ENCODE assay signal across 14 cellular contexts in genomic region chr22:33785283-33785991, GRCh38.
DNase-seq lines count a peak whose midpoint lies in the region; ATAC-seq, FAIRE-seq and TF ChIP-seq lines count a peak whose summit lies in the region.
"Had no signal": no experiment of that assay in that cellular context is flagged by ENCODE, and none has a peak within 500 bp of the region (broad histone marks: within the 10 kb centered on the region; RNA-seq: fewer than 3 reads in every experiment).

No MANE protein-coding gene starts in this region.

- no peak for TF ChIP-seq RAD21 in GM12878 (IDR thresholded peaks at IDR 0.05; ENCODE audit: insufficient read depth, low read depth, low read length)

- WGBS in GM12878 (ENCODE audit: insufficient coverage, insufficient replicate concordance, low lambda C conversion rate, missing lambda C conversion rate) = 45% methylated on average over 5 of the region's 5 CpGs

- no TSS peak for BruUV-seq in GM12878 (replicated peaks; lab: Mats Ljungman, UMichigan)

- H3K27ac ChIP-seq in BLaER1 treated with 17β-estradiol and CSF1 and Interleukin-3, amounts not matched to agents 10 nM and 100 nM = no peak overlapping the region; a peak in 1 of 22 replicates
- H3K27ac ChIP-seq in GM12878 (ENCODE audit: control insufficient read depth, insufficient read depth) = peak overlapping the region; percentile 43
- H3K27ac ChIP-seq: neutrophil had no signal

- RAD21 ChIA-PET in GM12878 (lab: Charles Lee; ENCODE audit: unreplicated experiment) = no interaction called here

- DNase-seq in GM12878 (ENCODE audit: low read depth, low spot score) = peak; percentile 24
- DNase-seq in mesothelial cell of epicardium (ENCODE audit: low spot score in 2 of 2, unreplicated experiment in 2 of 2) = no peak
- DNase-seq in NCI-H82 (lab: John Stamatoyannopoulos, UW) = no peak
- DNase-seq in GM20000 (ENCODE audit: low spot score) = no peak
- DNase-seq: DMS 273 treated with DMSO at 0.1 percent for 48 hours, endodermal cell, NCI-H510A, substantia nigra had no signal

- H3K4me2 ChIP-seq in BLaER1 treated with 17β-estradiol and CSF1 and Interleukin-3, amounts not matched to agents 10 nM and 100 nM = peak overlapping the region in 7 of 11 experiments; percentile 10 to 59 (median 18); a peak in 10 of 22 replicates
- H3K4me2 ChIP-seq in GM12878 (ENCODE audit: control insufficient read depth, insufficient read depth) = peak overlapping the region; percentile 0

- H3K27me3 Mint-ChIP-seq in mesothelial cell of epicardium (ENCODE audit: low read depth) = no peaks in the 10 kb centered on the region

- intact Hi-C loops in GM12878 (cut with micrococcal nuclease; ENCODE audit: unreplicated experiment) = no loop called here

- H3K79me2 ChIP-seq in GM12878 (ENCODE audit: control insufficient read depth, insufficient read depth, low read length) = no peaks in the 10 kb centered on the region; the same call in none of the 2 replicates

- H3K4me1 ChIP-seq in BLaER1 treated with 17β-estradiol and CSF1 and Interleukin-3, amounts not matched to agents 10 nM and 100 nM = peaks cover 0 to 21% (median 14%) of the 10 kb centered on the region in 10 experiments; a peak in 15 of 20 replicates
- peaks cover 10% of the 10 kb centered on the region; the same call in 1 of the 2 replicates for H3K4me1 ChIP-seq in GM12878 (ENCODE audit: control insufficient read depth, insufficient read depth, low read length)

- H3K4me3 Mint-ChIP-seq in mesothelial cell of epicardium = no peak overlapping the region
- H3K4me3 Mint-ChIP-seq: endodermal cell had no signal

- peak overlapping the region; percentile 55 for H3K27ac Mint-ChIP-seq in mesothelial cell of epicardium
- H3K27ac Mint-ChIP-seq: endodermal cell had no signal

- no peak for FAIRE-seq in GM12878 (lab: Jason Lieb, UNC)
- FAIRE-seq: K562 had no signal

- in situ Hi-C loops in GM12878 (cut with MboI) = no loop called here

- CTCF ChIA-PET in GM12878 (lab: Yijun Ruan, JAX) = no interaction called here

- SMC1A ChIA-PET in GM12878 (lab: Charles Lee; ENCODE audit: uncharacterized antibody, unreplicated experiment) = no interaction called here

- H3K9me3 ChIP-seq in BLaER1 treated with 17β-estradiol and CSF1 and Interleukin-3, amounts not matched to agents 10 nM and 100 nM (replicated peaks in 1 of 11) = peaks cover 28 to 35% (median 31%) of the 10 kb centered on the region in 11 experiments
- H3K9me3 ChIP-seq in GM12878 (replicated peaks; ENCODE audit: control insufficient read depth, insufficient read depth, low read length) = peaks cover 15% of the 10 kb centered on the region; the same call in 2 of the 3 replicates
- H3K9me3 ChIP-seq: neutrophil had no signal

- H3K36me3 Mint-ChIP-seq in mesothelial cell of epicardium = peaks cover 15% of the 10 kb centered on the region

- ATAC-seq in HG02610 (IDR thresholded peaks at IDR 0.05; ENCODE audit: unreplicated experiment) (peak; percentile 33), GM12878 (peak; percentile 69), HG03280 (IDR thresholded peaks at IDR 0.05; ENCODE audit: unreplicated experiment) (no peak), GM21576 (IDR thresholded peaks at IDR 0.05; ENCODE audit: unreplicated experiment) (no peak)
- ATAC-seq: K562 had no signal

- peaks cover 15 to 27% (median 24%) of the 10 kb centered on the region in 11 experiments for H3K36me3 ChIP-seq in BLaER1 treated with 17β-estradiol and CSF1 and Interleukin-3, amounts not matched to agents 10 nM and 100 nM
- H3K36me3 ChIP-seq in GM12878 (ENCODE audit: control insufficient read depth in 2 of 2, insufficient read depth in 2 of 2, low read length in 1 of 2) = no peaks in the 10 kb centered on the region
- H3K36me3 ChIP-seq: neutrophil had no signal

- TF ChIP-seq POLR2A in GM12878 (IDR thresholded peaks at IDR 0.05; ENCODE audit: low read depth, low read length) = no peak

- no peak overlapping the region for H3K4me3 ChIP-seq in BLaER1 treated with 17β-estradiol and CSF1 and Interleukin-3, amounts not matched to agents 10 nM and 100 nM
- H3K4me3 ChIP-seq in GM12878 = no peak overlapping the region
- H3K4me3 ChIP-seq: K562 had no signal

- H3K9me3 Mint-ChIP-seq in mesothelial cell of epicardium = peaks cover 23% of the 10 kb centered on the region

- H3K9ac ChIP-seq in BLaER1 treated with 17β-estradiol and CSF1 and Interleukin-3, amounts not matched to agents 10 nM and 100 nM = 0 out of 22 replicates have a peak overlapping the region, but pooled peaks of 1 of the 11 experiments have one; percentile 1
- no peak overlapping the region for H3K9ac ChIP-seq in GM12878 (ENCODE audit: control insufficient read depth, insufficient read depth, low read length)

- TF ChIP-seq CTCF in GM12878 (IDR thresholded peaks at IDR 0.05 in 2 of 3, conservative IDR thresholded peaks at IDR 0.05 in 1 of 3; ENCODE audit: control insufficient read depth in 2 of 3, extremely low read depth in 1 of 3, insufficient read depth in 1 of 3, low read depth in 3 of 3, low read length in 3 of 3) = no peak
- TF ChIP-seq CTCF in mesothelial cell of epicardium (IDR thresholded peaks at IDR 0.05; ENCODE audit: unreplicated experiment) = no peak
- TF ChIP-seq CTCF in GM20000 (IDR thresholded peaks at IDR 0.05; ENCODE audit: extremely low read depth, missing control alignments) = no peak

- POLR2A ChIA-PET in GM12878 (lab: Charles Lee) = interaction anchor here (0.7 kb wide), 1 partner anchor 274 kb away, joined by 3 read pairs; no protein-coding TSS in a partner anchor

- H2AFZ ChIP-seq in GM12878 (ENCODE audit: control insufficient read depth, low read depth, low read length) = no peak overlapping the region; the same call in 1 of the 2 replicates

- no peak for TF ChIP-seq EP300 in GM12878 (IDR thresholded peaks at IDR 0.05; ENCODE audit: borderline replicate concordance in 1 of 2, control insufficient read depth in 1 of 2, low read depth in 2 of 2, low read length in 2 of 2)

- peaks cover 15% of the 10 kb centered on the region for H3K4me1 Mint-ChIP-seq in mesothelial cell of epicardium

- no peaks in the 10 kb centered on the region for H3K27me3 ChIP-seq in BLaER1 treated with 17β-estradiol and CSF1 and Interleukin-3, amounts not matched to agents 10 nM and 100 nM
- no peaks in the 10 kb centered on the region for H3K27me3 ChIP-seq in GM12878 (replicated peaks in 1 of 2; ENCODE audit: control insufficient read depth in 2 of 2, insufficient read depth in 2 of 2, low read length in 1 of 2)
- H3K27me3 ChIP-seq: neutrophil had no signal

- H4K20me1 ChIP-seq in BLaER1 treated with 17β-estradiol and CSF1 and Interleukin-3, amounts not matched to agents 10 nM and 100 nM = peaks cover 0 to 56% (median 18%) of the 10 kb centered on the region in 11 experiments; a peak in 12 of 22 replicates
- H4K20me1 ChIP-seq in GM12878 (ENCODE audit: control insufficient read depth, insufficient read depth) = no peaks in the 10 kb centered on the region

TF ChIP-seq in GM12878, 131 proteins besides CTCF, POLR2A, EP300 and RAD21:
- TF ChIP-seq RUNX3 (IDR thresholded peaks at IDR 0.05; ENCODE audit: low read length) (peak; percentile 30), MTA3 (IDR thresholded peaks at IDR 0.05; ENCODE audit: borderline replicate concordance, low read length) (no peak), TCF7 (IDR thresholded peaks at IDR 0.05; ENCODE audit: borderline replicate concordance) (0 out of 2 replicates have a peak, but pooled peaks have one; percentile 59), BCL3 (IDR thresholded peaks at IDR 0.05; ENCODE audit: borderline replicate concordance, insufficient read depth, low read depth, low read length, poor library complexity, severe bottlenecking) (no peak)
TF ChIP-seq in GM12878: peak in this region for 2.

Comparison
In these comparisons a context has a peak if more than half of its experiments do, and no peak if none do; other contexts are left out.
1. ATAC-seq: peak in HG02610 (single experiment) and GM12878 (single experiment); none in HG03280 (single experiment) and GM21576 (single experiment).